Comparison of ENCODE assay signal across 1 cellular context in genomic region chr11:66727282-66727882, GRCh38.
TF ChIP-seq lines count a peak whose summit lies in the region.

No MANE protein-coding gene starts in this region.

TF ChIP-seq in K562, 482 proteins besides CTCF, POLR2A, EP300 and RAD21 (continued from another document and continues in another):
- TF ChIP-seq GATAD2B (IDR thresholded peaks at IDR 0.05; ENCODE audit: borderline replicate concordance) = 0 out of 2 replicates have a peak, but pooled peaks have one; percentile 52
- 0 out of 2 replicates have a peak, but pooled peaks have one; percentile 56 for TF ChIP-seq ZNF766 (CRISPR knock-in tag; conservative IDR thresholded peaks at IDR 0.05)
- no peak for TF ChIP-seq ZBTB5 (IDR thresholded peaks at IDR 0.05)
- TF ChIP-seq TBP (optimal IDR thresholded peaks at IDR 0.05; ENCODE audit: low read depth, low read length) = peak; percentile 53
- peak; percentile 56; the same call in 1 of the 2 replicates for TF ChIP-seq TFAP4 (CRISPR knock-in tag; IDR thresholded peaks at IDR 0.05; ENCODE audit: borderline replicate concordance)
- TF ChIP-seq L3MBTL2 (IDR thresholded peaks at IDR 0.05) = peak; percentile 94
- no peak for TF ChIP-seq ZNF79 (CRISPR knock-in tag; IDR thresholded peaks at IDR 0.05; ENCODE audit: low read depth)
- TF ChIP-seq FOXM1 (IDR thresholded peaks at IDR 0.05; ENCODE audit: low read depth) = no peak
- no peak for TF ChIP-seq FOXM1 (CRISPR knock-in tag; IDR thresholded peaks at IDR 0.05; ENCODE audit: low read depth)
- TF ChIP-seq ZBTB17 (CRISPR knock-in tag; IDR thresholded peaks at IDR 0.05) = no peak
- TF ChIP-seq BCL6 (CRISPR knock-in tag; IDR thresholded peaks at IDR 0.05) = no peak
- TF ChIP-seq ZNF354B (CRISPR knock-in tag; IDR thresholded peaks at IDR 0.05) = no peak
- TF ChIP-seq KDM1A (IDR thresholded peaks at IDR 0.05) = peak in 1 of 2 experiments; percentile 36; a peak in 1 of 4 replicates
- TF ChIP-seq IRF1 (CRISPR knock-in tag; IDR thresholded peaks at IDR 0.05; ENCODE audit: borderline replicate concordance) = no peak
- no peak for TF ChIP-seq ADNP (tag; IDR thresholded peaks at IDR 0.05)
- TF ChIP-seq BDP1 (IDR thresholded peaks at IDR 0.05; ENCODE audit: insufficient read depth, insufficient read length) = no peak
- TF ChIP-seq KAT2B (IDR thresholded peaks at IDR 0.05; ENCODE audit: low read depth, low read length) = no peak
- TF ChIP-seq PREB (CRISPR knock-in tag; IDR thresholded peaks at IDR 0.05) = no peak
- no peak for TF ChIP-seq NCOA1 (IDR thresholded peaks at IDR 0.05; ENCODE audit: low read depth)
- no peak for TF ChIP-seq KDM4B (IDR thresholded peaks at IDR 0.05; ENCODE audit: borderline replicate concordance in 2 of 2, low read depth in 1 of 2)
- 0 out of 2 replicates have a peak, but pooled peaks have one; percentile 51 for TF ChIP-seq HMGXB4 (CRISPR knock-in tag; IDR thresholded peaks at IDR 0.05)
- TF ChIP-seq TARDBP (IDR thresholded peaks at IDR 0.05) = peak; percentile 43; the same call in 1 of the 2 replicates
- no peak for TF ChIP-seq MBD2 (IDR thresholded peaks at IDR 0.05; ENCODE audit: borderline replicate concordance, low read depth)
- peak; percentile 84 for TF ChIP-seq RBBP5 (IDR thresholded peaks at IDR 0.05; ENCODE audit: borderline replicate concordance, insufficient read depth, low read length, poor library complexity, severe bottlenecking)
- 0 out of 2 replicates have a peak, but pooled peaks have one; percentile 13 for TF ChIP-seq SMARCA4 (IDR thresholded peaks at IDR 0.05)
- TF ChIP-seq PHB2 (IDR thresholded peaks at IDR 0.05; ENCODE audit: low read depth) = no peak
- TF ChIP-seq GATAD2A (IDR thresholded peaks at IDR 0.05) = no peak
- no peak for TF ChIP-seq E2F3 (CRISPR knock-in tag; IDR thresholded peaks at IDR 0.05)
- no peak for TF ChIP-seq SPI1 (IDR thresholded peaks at IDR 0.05; ENCODE audit: borderline replicate concordance, low read depth, low read length)
- TF ChIP-seq HDAC6 (IDR thresholded peaks at IDR 0.05; ENCODE audit: low read depth, low read length) = no peak
- TF ChIP-seq HMGN3 (IDR thresholded peaks at IDR 0.05; ENCODE audit: borderline replicate concordance, extremely low read depth, insufficient read length, low read depth, low read length) = peak; percentile 38
- TF ChIP-seq SNIP1 (IDR thresholded peaks at IDR 0.05; ENCODE audit: low read depth) = no peak
- peak; percentile 84 for TF ChIP-seq EP400 (IDR thresholded peaks at IDR 0.05)
- TF ChIP-seq JUN (IDR thresholded peaks at IDR 0.05; ENCODE audit: borderline replicate concordance, low read depth, low read length) = no peak
- TF ChIP-seq JUN (CRISPR knock-in tag; IDR thresholded peaks at IDR 0.05; ENCODE audit: borderline replicate concordance) = peak; percentile 54; the same call in 1 of the 2 replicates
- TF ChIP-seq NBN (IDR thresholded peaks at IDR 0.05; ENCODE audit: low read depth) = no peak
- no peak for TF ChIP-seq KAT7 (CRISPR knock-in tag; IDR thresholded peaks at IDR 0.05; ENCODE audit: borderline replicate concordance)
- no peak for TF ChIP-seq DNMT1 (IDR thresholded peaks at IDR 0.05)
- peak; percentile 16; the same call in 1 of the 2 replicates for TF ChIP-seq USF1 (CRISPR knock-in tag; IDR thresholded peaks at IDR 0.05)
- TF ChIP-seq THRA (IDR thresholded peaks at IDR 0.05) = no peak
- no peak for TF ChIP-seq DIDO1 (tag; IDR thresholded peaks at IDR 0.05; ENCODE audit: low read depth)
- peak; percentile 33; the same call in 1 of the 2 replicates for TF ChIP-seq SP1 (CRISPR knock-in tag; IDR thresholded peaks at IDR 0.05)
- TF ChIP-seq JUNB (CRISPR knock-in tag; conservative IDR thresholded peaks at IDR 0.05) = no peak
- no peak for TF ChIP-seq ZNF23 (CRISPR knock-in tag; IDR thresholded peaks at IDR 0.05)
- TF ChIP-seq U2AF2 (optimal IDR thresholded peaks at IDR 0.05; ENCODE audit: low read depth, low read length) = no peak
- no peak for TF ChIP-seq TAL1 (IDR thresholded peaks at IDR 0.05)
- TF ChIP-seq ETS2 (tag; IDR thresholded peaks at IDR 0.05; ENCODE audit: borderline replicate concordance, poor library complexity, severe bottlenecking) = no peak
- TF ChIP-seq ZNF699 (CRISPR knock-in tag; IDR thresholded peaks at IDR 0.05; ENCODE audit: insufficient replicate concordance) = no peak
- TF ChIP-seq DEAF1 (CRISPR knock-in tag; IDR thresholded peaks at IDR 0.05) = no peak
- TF ChIP-seq HNRNPH1 (optimal IDR thresholded peaks at IDR 0.05; ENCODE audit: low read depth, low read length) = no peak
- TF ChIP-seq MTA1 (IDR thresholded peaks at IDR 0.05; ENCODE audit: borderline replicate concordance) = no peak
- TF ChIP-seq CUX1 (CRISPR knock-in tag; IDR thresholded peaks at IDR 0.05) = 0 out of 2 replicates have a peak, but pooled peaks have one; percentile 42
- TF ChIP-seq HMG20A (CRISPR knock-in tag; conservative IDR thresholded peaks at IDR 0.05) = no peak
- TF ChIP-seq PRPF4 (IDR thresholded peaks at IDR 0.05; ENCODE audit: insufficient read depth, low read depth, low read length, poor library complexity, severe bottlenecking) = no peak
- no peak for TF ChIP-seq GTF2F1 (IDR thresholded peaks at IDR 0.05; ENCODE audit: low read depth, low read length)
- no peak for TF ChIP-seq XRCC3 (IDR thresholded peaks at IDR 0.05)
- TF ChIP-seq GATA2 (CRISPR knock-in tag; IDR thresholded peaks at IDR 0.05) = no peak
- TF ChIP-seq ATF7 (IDR thresholded peaks at IDR 0.05) = peak; percentile 43; the same call in 1 of the 2 replicates
- no peak for TF ChIP-seq FOXA1 (IDR thresholded peaks at IDR 0.05; ENCODE audit: borderline replicate concordance)
